Comparison of ENCODE assay signal across 6 cellular contexts in the genomic region with DNA sequence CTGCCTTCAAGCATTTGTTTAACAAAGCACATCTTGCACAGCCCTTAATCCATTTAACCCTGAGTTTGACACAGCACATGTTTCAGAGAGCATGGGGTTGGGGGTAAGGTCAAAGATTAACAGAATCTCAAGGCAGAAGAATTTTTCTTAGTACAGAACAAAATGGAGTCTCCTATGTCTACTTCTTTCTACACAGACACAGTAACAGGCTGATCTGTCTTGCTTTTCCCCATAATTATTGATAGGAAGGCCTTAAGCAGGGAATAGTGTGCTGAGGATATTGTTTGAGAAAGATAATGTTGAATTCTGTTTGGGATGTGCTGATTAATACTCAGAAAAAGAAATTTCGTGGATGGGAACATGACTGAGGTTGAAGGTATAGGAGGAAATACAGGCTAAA. TPM values are rescaled to one million over a fixed set of nuclear protein-coding genes. Genes with fewer than 3 reads are reported as not detected.
DNase-seq lines count a peak whose midpoint lies in the region; ATAC-seq, FAIRE-seq and TF ChIP-seq lines count a peak whose summit lies in the region.
"Not testable (repeated sequence)": the region's sequence is repeated elsewhere in the genome, so short reads cannot be mapped to it uniquely, and the experiment has no call there.

No MANE protein-coding gene starts in this region.

- H3K27me3 Mint-ChIP-seq in GM23338 (ENCODE audit: insufficient read depth, low read depth, poor library complexity); T-helper 17 cell; neural progenitor cell (ENCODE audit: insufficient read depth, low read depth): not testable (repeated sequence)

- H3K36me3 Mint-ChIP-seq in GM23338 (ENCODE audit: low read depth) (peaks cover 59% of the 10 kb centered on the region), T-helper 17 cell (ENCODE audit: low read depth) (peaks cover 15% of the 10 kb centered on the region), neural progenitor cell (peaks cover 23% of the 10 kb centered on the region)

- H3K4me1 ChIP-seq in GM23338 (ENCODE audit: insufficient read depth), result peaks cover 61% of the 10 kb centered on the region
- peaks cover 49% of the 10 kb centered on the region for H3K4me1 ChIP-seq in HUES6 (ENCODE audit: control insufficient read depth, insufficient read depth, low read length)
- H3K4me1 ChIP-seq in K562 (replicated peaks in 1 of 2; ENCODE audit: control insufficient read depth in 2 of 2, insufficient read depth in 2 of 2, low read length in 2 of 2), result peaks cover 0 to 19% of the 10 kb centered on the region in 2 experiments; a peak in 2 of 5 replicates
- peaks cover 57% of the 10 kb centered on the region for H3K4me1 ChIP-seq in iPS-15b (ENCODE audit: control insufficient read depth, insufficient read depth, low read length)
- H3K4me1 ChIP-seq in neural progenitor cell, result peaks cover 20% of the 10 kb centered on the region

- H3K27ac Mint-ChIP-seq in GM23338, result peak overlapping the region; percentile 61
- not testable (repeated sequence) for H3K27ac Mint-ChIP-seq in T-helper 17 cell, neural progenitor cell

- not testable (repeated sequence) for TF ChIP-seq POLR2A in K562 (conservative IDR thresholded peaks at IDR 0.05)

- not testable (repeated sequence) for BruUV-seq in K562 (replicated peaks; lab: Mats Ljungman, UMichigan)

- H3K4me3 ChIP-seq in GM23338; HUES6 (ENCODE audit: low read depth, low read length); K562; iPS-15b (ENCODE audit: low read depth, low read length); neural progenitor cell: not testable (repeated sequence)

- not testable (repeated sequence) for H4K20me1 ChIP-seq in GM23338 (replicated peaks; ENCODE audit: insufficient read depth); K562 (replicated peaks; ENCODE audit: control insufficient read depth, insufficient read depth, low read length)
- H4K20me1 ChIP-seq in neural progenitor cell (ENCODE audit: low read depth), result peaks cover 29% of the 10 kb centered on the region

- peaks cover 40% of the 10 kb centered on the region for H3K79me2 ChIP-seq in GM23338 (replicated peaks; ENCODE audit: insufficient read depth)
- peaks cover 23% of the 10 kb centered on the region; the same call in 2 of the 3 replicates for H3K79me2 ChIP-seq in K562 (ENCODE audit: control insufficient read depth, insufficient read depth, low read length)
- H3K79me2 ChIP-seq in neural progenitor cell (ENCODE audit: low read depth), result not testable (repeated sequence)

- peak overlapping the region; percentile 40 for H3K9ac ChIP-seq in HUES6 (ENCODE audit: low read length)
- not testable (repeated sequence) for H3K9ac ChIP-seq in K562 (ENCODE audit: insufficient read depth in 1 of 2, low read depth in 2 of 2, low read length in 2 of 2); neural progenitor cell
- H3K9ac ChIP-seq in iPS-15b (ENCODE audit: low read depth, low read length), result peak overlapping the region; percentile 2

- POLR2A ChIA-PET in K562 (lab: Yijun Ruan, JAX), result not testable (repeated sequence)

- intact Hi-C loops in K562 (cut with micrococcal nuclease), result not testable (repeated sequence)

- TF ChIP-seq EP300 in K562 (IDR thresholded peaks at IDR 0.05; ENCODE audit: low read length), result not testable (repeated sequence)

- H3F3A ChIP-seq in GM23338 (replicated peaks; ENCODE audit: low read depth); neural progenitor cell (ENCODE audit: low read depth): not testable (repeated sequence)

- CTCF ChIA-PET in K562 (lab: Yijun Ruan, JAX; ENCODE audit: low intra/inter-chr PET ratio), result not testable (repeated sequence)

- H3K9me3 Mint-ChIP-seq in GM23338, neural progenitor cell: not testable (repeated sequence)

- H2AFZ ChIP-seq in GM23338; K562 (ENCODE audit: low read depth, low read length); neural progenitor cell (replicated peaks): not testable (repeated sequence)

- peak overlapping the region; percentile 10; the same call in 1 of the 2 replicates for H3K4me2 ChIP-seq in GM23338
- not testable (repeated sequence) for H3K4me2 ChIP-seq in K562 (ENCODE audit: insufficient read depth, low read length)
- H3K4me2 ChIP-seq in neural progenitor cell, result peak overlapping the region; percentile 22

- H3K36me3 ChIP-seq in GM23338 (ENCODE audit: insufficient read depth) (peaks cover 25% of the 10 kb centered on the region), HUES6 (ENCODE audit: control insufficient read depth, insufficient read depth, low read length) (peaks cover 47% of the 10 kb centered on the region), K562 (ENCODE audit: control insufficient read depth, insufficient read depth, low read length) (peaks cover 71% of the 10 kb centered on the region)
- H3K36me3 ChIP-seq in iPS-15b (ENCODE audit: control insufficient read depth, insufficient read depth, low read length); neural progenitor cell: not testable (repeated sequence)

- ATAC-seq in GM23338, T-helper 17 cell, K562: not testable (repeated sequence)

- not testable (repeated sequence) for H3K4me3 Mint-ChIP-seq in GM23338, neural progenitor cell
- H3K4me3 Mint-ChIP-seq in T-helper 17 cell, result peak overlapping the region; percentile 67

- H3K27ac ChIP-seq in GM23338 (ENCODE audit: low read depth), result peak overlapping the region; percentile 85
- peak overlapping the region; percentile 39; the same call in 1 of the 2 replicates for H3K27ac ChIP-seq in HUES6 (ENCODE audit: low read depth, low read length)
- H3K27ac ChIP-seq in K562 (ENCODE audit: extremely low read depth, low read depth, low read length), result 0 out of 3 replicates have a peak overlapping the region, but pooled peaks have one; percentile 15
- H3K27ac ChIP-seq in neural progenitor cell, result not testable (repeated sequence)

- not testable (repeated sequence) for H3K27me3 ChIP-seq in GM23338 (ENCODE audit: insufficient read depth); HUES6 (ENCODE audit: control insufficient read depth, insufficient read depth, low read length); K562 (ENCODE audit: control insufficient read depth in 2 of 2, insufficient read depth in 2 of 2, low read length in 2 of 2); iPS-15b (ENCODE audit: control insufficient read depth, insufficient read depth, low read length); neural progenitor cell

- DNase-seq in GM23338 (ENCODE audit: low spot score); T-helper 17 cell; K562 (ENCODE audit: extremely low read depth in 1 of 4, low spot score in 3 of 4); neural progenitor cell (ENCODE audit: low spot score): not testable (repeated sequence)

- not testable (repeated sequence) for TF ChIP-seq CTCF in GM23338 (conservative IDR thresholded peaks at IDR 0.05; ENCODE audit: low read depth in 2 of 2); K562 (IDR thresholded peaks at IDR 0.05 in 2 of 3, conservative IDR thresholded peaks at IDR 0.05 in 1 of 3; ENCODE audit: insufficient read depth in 2 of 3, low read depth in 1 of 3, low read length in 3 of 3); neural progenitor cell (IDR thresholded peaks at IDR 0.05)

- TF ChIP-seq RAD21 in K562 (CRISPR knock-in tag; conservative IDR thresholded peaks at IDR 0.05 in 1 of 2, IDR thresholded peaks at IDR 0.05 in 1 of 2), result not testable (repeated sequence)

- 25% methylated on average over 1 of the region's 1 CpG for WGBS in K562 (ENCODE audit: insufficient coverage, low coverage, missing lambda C conversion rate)

- not testable (repeated sequence) for FAIRE-seq in K562 (lab: Jason Lieb, UNC)

- in situ Hi-C loops in K562 (cut with MboI), result not testable (repeated sequence)

- H3K9me2 ChIP-seq in GM23338 (ENCODE audit: insufficient read depth), result not testable (repeated sequence)

- H3K4me1 Mint-ChIP-seq in GM23338, result peaks cover 54% of the 10 kb centered on the region
- H3K4me1 Mint-ChIP-seq in T-helper 17 cell, result peaks cover 22% of the 10 kb centered on the region
- peaks cover 18% of the 10 kb centered on the region for H3K4me1 Mint-ChIP-seq in neural progenitor cell

- not testable (repeated sequence) for H3K9me3 ChIP-seq in HUES6 (ENCODE audit: control insufficient read depth, insufficient read depth, low read depth, low read length); T-helper 17 cell (ENCODE audit: control insufficient read depth, low read length, poor library complexity, severe bottlenecking); K562 (replicated peaks; ENCODE audit: control insufficient read depth, insufficient read depth, low read depth, low read length); iPS-15b (ENCODE audit: control insufficient read depth, insufficient read depth, low read length); neural progenitor cell (ENCODE audit: low read depth)

- H3K9me1 ChIP-seq in K562 (ENCODE audit: control insufficient read depth, insufficient read depth, low read length), result not testable (repeated sequence)

RNA-seq across cellular contexts. Expression of gene UBE2Q2, which starts 28.3 kb away (rescaled TPM):
- total RNA-seq in GM23338 (2014; rRNA removed; shearing (Covaris generic)), result 29.3 and 37.6 TPM in 2 replicates
- polyA plus RNA-seq in GM23338 (2016; fragmentation: Nextera tagmentation; extraction: Ambion mirVana) (14.9 and 23.7 TPM in 2 replicates), K562 (2011; rRNA removed) (15.4 and 19.2 TPM in 2 replicates), K562 (2014; fragmentation: Illumina TruSeq; extraction: Trizol) (13.4 and 16.9 TPM in 2 replicates), K562 (2014; fragmentation: Nextera tagmentation; extraction: Ambion mirVana) (1 to 10 TPM; 6.2 to 7.1 TPM), K562 (2014; rRNA removed) (13.0 and 13.5 TPM in 2 replicates)
- total RNA-seq in T-helper 17 cell (10 to 100 TPM; 40.0 to 40.1 TPM), K562 (2014; rRNA removed) (11.6 and 12.1 TPM in 2 replicates), K562 (2014; rRNA removed; fragmentation: Illumina TruSeq; extraction: Trizol) (22.0 and 22.9 TPM in 2 replicates), K562 (2015; rRNA removed; fragmentation: Illumina TruSeq; extraction: Trizol) (20.2 and 24.0 TPM in 2 replicates), K562 (2021) (15.2 and 16.2 TPM in 2 replicates), neural progenitor cell (ENCODE audit: low replicate concordance) (21.8 and 25.8 TPM in 2 replicates)
- 25.9 and 57.4 TPM in 2 replicates for total RNA-seq in K562 (2011; cell fraction: chromatin; rRNA removed; ENCODE audit: low replicate concordance)
- 17.8 and 19.2 TPM in 2 replicates for total RNA-seq in K562 (2011; cell fraction: nucleolus; rRNA removed)
- total RNA-seq in K562 (2011; cell fraction: nucleoplasm; rRNA removed), result 40.3 and 64.1 TPM in 2 replicates
- polyA plus RNA-seq in K562 (2011; cell fraction: cytosol; rRNA removed), result 5.5 and 7.4 TPM in 2 replicates
- 19.2 and 26.7 TPM in 2 replicates for polyA plus RNA-seq in K562 (2011; cell fraction: nucleus; rRNA removed)
- polyA plus RNA-seq in K562 (2012), result 13.1 and 13.6 TPM in 2 replicates
- 16.7 and 18.0 TPM in 2 replicates for polyA minus RNA-seq in K562 (2011; rRNA and poly(A)+ RNA removed)
- polyA minus RNA-seq in K562 (2011; cell fraction: cytosol; rRNA and poly(A)+ RNA removed), result 6.3 and 6.8 TPM in 2 replicates
- 25.3 and 28.0 TPM in 2 replicates for polyA minus RNA-seq in K562 (2011; cell fraction: nucleus; rRNA and poly(A)+ RNA removed)

RNA-seq across cellular contexts. Expression of gene FBXO22, which starts 32.1 kb away (rescaled TPM):
- 79.8 and 89.8 TPM in 2 replicates for total RNA-seq in GM23338 (2014; rRNA removed; shearing (Covaris generic))
- polyA plus RNA-seq in GM23338 (2016; fragmentation: Nextera tagmentation; extraction: Ambion mirVana) (72.8 and 94.5 TPM in 2 replicates), K562 (2011; rRNA removed) (76.6 and 99.4 TPM in 2 replicates), K562 (2014; fragmentation: Illumina TruSeq; extraction: Trizol) (53.4 and 66.5 TPM in 2 replicates), K562 (2014; fragmentation: Nextera tagmentation; extraction: Ambion mirVana) (10 to 100 TPM; 24.4 to 31.0 TPM), K562 (2014; rRNA removed) (54.8 and 63.4 TPM in 2 replicates)
- total RNA-seq in T-helper 17 cell (1 to 10 TPM; 7.1 to 9.0 TPM), K562 (2014; rRNA removed) (68.8 and 69.6 TPM in 2 replicates), K562 (2014; rRNA removed; fragmentation: Illumina TruSeq; extraction: Trizol) (75.5 and 81.7 TPM in 2 replicates), K562 (2015; rRNA removed; fragmentation: Illumina TruSeq; extraction: Trizol) (52.7 and 53.0 TPM in 2 replicates), K562 (2021) (81.4 and 85.9 TPM in 2 replicates), neural progenitor cell (ENCODE audit: low replicate concordance) (58.4 and 70.9 TPM in 2 replicates)
- 64.2 and 108 TPM in 2 replicates for total RNA-seq in K562 (2011; cell fraction: chromatin; rRNA removed; ENCODE audit: low replicate concordance)
- total RNA-seq in K562 (2011; cell fraction: nucleolus; rRNA removed), result 35.4 and 44.9 TPM in 2 replicates
- total RNA-seq in K562 (2011; cell fraction: nucleoplasm; rRNA removed), result 59.8 and 82.0 TPM in 2 replicates
- 45.7 and 49.8 TPM in 2 replicates for polyA plus RNA-seq in K562 (2011; cell fraction: cytosol; rRNA removed)
- 61.1 and 62.7 TPM in 2 replicates for polyA plus RNA-seq in K562 (2011; cell fraction: nucleus; rRNA removed)
- polyA plus RNA-seq in K562 (2012), result 49.0 and 61.2 TPM in 2 replicates
- polyA minus RNA-seq in K562 (2011; rRNA and poly(A)+ RNA removed), result 74.7 and 82.1 TPM in 2 replicates
- polyA minus RNA-seq in K562 (2011; cell fraction: cytosol; rRNA and poly(A)+ RNA removed), result 41.8 and 46.7 TPM in 2 replicates
- polyA minus RNA-seq in K562 (2011; cell fraction: nucleus; rRNA and poly(A)+ RNA removed), result 35.5 and 53.4 TPM in 2 replicates
